ENCODE assay signal across 14 cellular contexts in genomic region chr20:33386673-33387072, GRCh38. TPM values are rescaled to one million over a fixed set of nuclear protein-coding genes. Genes with fewer than 3 reads are reported as not detected.
A peak's percentile ranks its signal among the peaks of the same experiment; 100 is the strongest.
DNase-seq lines count a peak whose midpoint lies in the region; ATAC-seq, FAIRE-seq and TF ChIP-seq lines count a peak whose summit lies in the region.
"Had no signal": no experiment of that assay in that cellular context is flagged by ENCODE, and none has a peak within 500 bp of the region (broad histone marks: within the 10 kb centered on the region; RNA-seq: fewer than 3 reads in every experiment).

No MANE protein-coding gene starts in this region.

- no peak for TF ChIP-seq POLR2A in A549 (IDR thresholded peaks at IDR 0.05; ENCODE audit: low read length)

- POLR2A ChIA-PET in A549 (lab: Yijun Ruan, JAX) = interaction anchor here (0.6 kb wide), 1 partner anchor 10 kb away, joined by 3 read pairs; no protein-coding TSS in a partner anchor
- POLR2A ChIA-PET in CD8-positive, alpha-beta memory T cell (lab: Charles Lee) = no interaction called here

- TF ChIP-seq CTCF in A549 (IDR thresholded peaks at IDR 0.05) (no peak), LNCaP clone FGC (IDR thresholded peaks at IDR 0.05; ENCODE audit: control insufficient read depth, extremely low read depth, insufficient read depth) (no peak), astrocyte (IDR thresholded peaks at IDR 0.05; ENCODE audit: insufficient read depth, low read depth, low read length) (no peak), smooth muscle cell (IDR thresholded peaks at IDR 0.05; ENCODE audit: borderline replicate concordance, insufficient read depth, poor library complexity, severe bottlenecking) (no peak)

- WGBS in A549 (ENCODE audit: missing lambda C conversion rate) = 100% methylated on average over 1 of the region's 1 CpG
- 63% methylated on average over 1 of the region's 1 CpG for WGBS in smooth muscle cell (ENCODE audit: low lambda C conversion rate)

- ATAC-seq in A549 = no peak
- ATAC-seq: CD8-positive, alpha-beta T cell; HCT116 had no signal

- H3K4me1 ChIP-seq in A549 (peaks cover 16% of the 10 kb centered on the region), astrocyte (ENCODE audit: insufficient read depth, low read length) (no peaks in the 10 kb centered on the region), smooth muscle cell (ENCODE audit: low read depth) (peaks cover 4% of the 10 kb centered on the region)
- H3K4me1 ChIP-seq in CD8-positive, alpha-beta memory T cell (ENCODE audit: insufficient read depth, low read length) = no peaks in the 10 kb centered on the region

- H3K9ac ChIP-seq in astrocyte (ENCODE audit: low read length) (no peak overlapping the region), smooth muscle cell (ENCODE audit: low read depth) (peak overlapping the region; percentile 85)

- peaks cover 9% of the 10 kb centered on the region for H3K36me3 Mint-ChIP-seq in astrocyte (ENCODE audit: low read depth, unreplicated experiment)
- H3K36me3 Mint-ChIP-seq in CD8-positive, alpha-beta memory T cell = peaks cover 3 to 68% (median 13%) of the 10 kb centered on the region in 3 donors

- H3K9me3 Mint-ChIP-seq in astrocyte (ENCODE audit: unreplicated experiment) = no peaks in the 10 kb centered on the region
- no peaks in the 10 kb centered on the region for H3K9me3 Mint-ChIP-seq in CD8-positive, alpha-beta memory T cell
- H3K9me3 Mint-ChIP-seq: CD8-positive, alpha-beta T cell had no signal

- TF ChIP-seq RAD21 in A549 (conservative IDR thresholded peaks at IDR 0.05 in 1 of 2, IDR thresholded peaks at IDR 0.05 in 1 of 2) = no peak

- CTCF ChIA-PET in A549 (lab: Yijun Ruan, JAX) = interaction anchor here (0.6 to 1.0 kb wide), 2 partner anchors 31 to 59 kb away, joined by 3 to 4 read pairs; no protein-coding TSS in a partner anchor
- CTCF ChIA-PET in CD8-positive, alpha-beta memory T cell (lab: Charles Lee) = interaction anchor here (1.0 kb wide), 1 partner anchor 14 kb away, joined by 3 read pairs; no protein-coding TSS in a partner anchor

- H3K36me3 ChIP-seq in astrocyte (ENCODE audit: insufficient read depth, low read length) (peaks cover 10% of the 10 kb centered on the region), smooth muscle cell (ENCODE audit: low read depth) (peaks cover 8% of the 10 kb centered on the region)
- H3K36me3 ChIP-seq in CD8-positive, alpha-beta memory T cell (ENCODE audit: insufficient read depth, low read length) = peaks cover 31% of the 10 kb centered on the region

- peak overlapping the region; percentile 43 to 65; a peak in 5 of 6 replicates for H3K27ac ChIP-seq in A549
- no peak overlapping the region for H3K27ac ChIP-seq in astrocyte (ENCODE audit: low read depth, low read length)
- peak overlapping the region; percentile 99 for H3K27ac ChIP-seq in smooth muscle cell (ENCODE audit: low read depth)
- no peak overlapping the region for H3K27ac ChIP-seq in CD8-positive, alpha-beta memory T cell (ENCODE audit: low read depth, low read length)

- H3K4me2 ChIP-seq in A549 (peak overlapping the region; percentile 65; the same call in 2 of the 3 replicates), astrocyte (ENCODE audit: low read length) (no peak overlapping the region), smooth muscle cell (peak overlapping the region; percentile 43)

- peaks cover 9% of the 10 kb centered on the region for H3K4me1 Mint-ChIP-seq in astrocyte (ENCODE audit: low read depth, unreplicated experiment)
- H3K4me1 Mint-ChIP-seq in CD8-positive, alpha-beta memory T cell = no peaks in the 10 kb centered on the region
- H3K4me1 Mint-ChIP-seq: CD14-positive monocyte had no signal

- H3K79me2 ChIP-seq in astrocyte (ENCODE audit: insufficient read depth, low read length) (no peaks in the 10 kb centered on the region), smooth muscle cell (ENCODE audit: low read depth) (peaks cover 5% of the 10 kb centered on the region)

- DNase-seq in A549 (ENCODE audit: low read depth in 1 of 2, low spot score in 1 of 2) = no peak
- DNase-seq in LNCaP clone FGC (ENCODE audit: low read depth) = peak; percentile 86
- DNase-seq in astrocyte (ENCODE audit: low read depth) = no peak
- no peak for DNase-seq in smooth muscle cell (lab: John Stamatoyannopoulos, UW; ENCODE audit: unreplicated experiment)
- DNase-seq in CD8-positive, alpha-beta memory T cell = no peak
- no peak for DNase-seq in SIG-M5 (lab: John Stamatoyannopoulos, UW)
- no peak for DNase-seq in COLO668 (lab: John Stamatoyannopoulos, UW; ENCODE audit: unreplicated experiment)
- DNase-seq: CD8-positive, alpha-beta T cell; DMS 273 treated with DMSO at 0.1 percent for 48 hours; KBM-7 had no signal

- FAIRE-seq in A549 (lab: Jason Lieb, UNC) (no peak), astrocyte (lab: Jason Lieb, UNC) (no peak)
- FAIRE-seq: GM18507, H54 had no signal

- H3F3A ChIP-seq in smooth muscle cell (ENCODE audit: low read depth) = peaks cover 4% of the 10 kb centered on the region

- H3K27me3 ChIP-seq in astrocyte (ENCODE audit: insufficient read depth, low read length) (no peaks in the 10 kb centered on the region), smooth muscle cell (ENCODE audit: low read depth) (no peaks in the 10 kb centered on the region)
- no peaks in the 10 kb centered on the region for H3K27me3 ChIP-seq in CD8-positive, alpha-beta memory T cell (ENCODE audit: insufficient read depth, low read length, poor library complexity, severe bottlenecking)

- no peak overlapping the region for H3K4me3 ChIP-seq in A549
- no peak overlapping the region for H3K4me3 ChIP-seq in LNCaP clone FGC (ENCODE audit: low read depth, low read length)
- no peak overlapping the region for H3K4me3 ChIP-seq in astrocyte (ENCODE audit: insufficient read depth, low read depth, low read length)
- no peak overlapping the region for H3K4me3 ChIP-seq in smooth muscle cell
- H3K4me3 ChIP-seq in CD8-positive, alpha-beta memory T cell (ENCODE audit: low read length) = no peak overlapping the region

- H3K27ac Mint-ChIP-seq in astrocyte (ENCODE audit: unreplicated experiment) = peak overlapping the region; percentile 47
- peak overlapping the region in 1 of 8 donors; percentile 61 for H3K27ac Mint-ChIP-seq in CD8-positive, alpha-beta memory T cell
- H3K27ac Mint-ChIP-seq: CD8-positive, alpha-beta T cell had no signal

- H4K20me1 ChIP-seq in astrocyte (ENCODE audit: insufficient read depth, low read length) (no peaks in the 10 kb centered on the region), smooth muscle cell (ENCODE audit: low read depth) (no peaks in the 10 kb centered on the region)

- no peaks in the 10 kb centered on the region for H3K27me3 Mint-ChIP-seq in astrocyte (ENCODE audit: low read depth, unreplicated experiment)
- H3K27me3 Mint-ChIP-seq in CD8-positive, alpha-beta memory T cell = no peaks in the 10 kb centered on the region

- H3K4me3 Mint-ChIP-seq in astrocyte (ENCODE audit: unreplicated experiment) = no peak overlapping the region
- H3K4me3 Mint-ChIP-seq in CD8-positive, alpha-beta memory T cell = no peak overlapping the region
- H3K4me3 Mint-ChIP-seq: CD14-positive monocyte; CD8-positive, alpha-beta T cell had no signal

- TF ChIP-seq EP300 in A549 (IDR thresholded peaks at IDR 0.05) = no peak

- no peak overlapping the region for H2AFZ ChIP-seq in astrocyte (ENCODE audit: low read depth, low read length)
- no peak overlapping the region for H2AFZ ChIP-seq in smooth muscle cell (ENCODE audit: low read depth)

- H3K9me3 ChIP-seq in A549 = no peaks in the 10 kb centered on the region
- H3K9me3 ChIP-seq in astrocyte (ENCODE audit: insufficient read depth, low read depth, low read length) = no peaks in the 10 kb centered on the region
- H3K9me3 ChIP-seq in smooth muscle cell (replicated peaks; ENCODE audit: low read depth) = no peaks in the 10 kb centered on the region
- H3K9me3 ChIP-seq in CD8-positive, alpha-beta memory T cell (ENCODE audit: low read length) = no peaks in the 10 kb centered on the region

TF ChIP-seq in A549, 52 proteins besides CTCF, POLR2A, EP300 and RAD21 (continues in another document):
- TF ChIP-seq ZFP36 (IDR thresholded peaks at IDR 0.05; ENCODE audit: borderline replicate concordance, partially characterized antibody) = no peak
- TF ChIP-seq EHMT2 (IDR thresholded peaks at IDR 0.05; ENCODE audit: low read depth) = no peak
- no peak for TF ChIP-seq GATA3 (IDR thresholded peaks at IDR 0.05; ENCODE audit: borderline replicate concordance)
- TF ChIP-seq ESRRA (IDR thresholded peaks at IDR 0.05; ENCODE audit: borderline replicate concordance, low read length) = no peak
- no peak for TF ChIP-seq HOXA7 (CRISPR knock-in tag; IDR thresholded peaks at IDR 0.05)
- TF ChIP-seq MAZ (IDR thresholded peaks at IDR 0.05; ENCODE audit: borderline replicate concordance, low read depth, low read length) = no peak
- TF ChIP-seq TP53 (CRISPR knock-in tag; IDR thresholded peaks at IDR 0.05) = no peak
- no peak for TF ChIP-seq HEYL (CRISPR knock-in tag; IDR thresholded peaks at IDR 0.05)
- TF ChIP-seq PHF8 (IDR thresholded peaks at IDR 0.05; ENCODE audit: borderline replicate concordance, low read depth) = no peak
- TF ChIP-seq HDAC2 (IDR thresholded peaks at IDR 0.05) = no peak

RNA-seq across cellular contexts. Expression of gene CDK5RAP1, which starts 14.6 kb away (rescaled TPM):
- polyA plus RNA-seq in A549 (2011; rRNA removed) (39.7 and 42.5 TPM in 2 replicates), A549 (2017; fragmentation: RNase III; extraction: RNeasy Plus Mini Kit Qiagen cat#74134 plus additional on column Dnase treatment) (39.6 to 40.4 TPM (median 40.3 TPM) in 3 replicates), smooth muscle cell (54.7 and 65.9 TPM in 2 replicates)
- polyA plus RNA-seq in A549 (2012; cell fraction: cytosol; rRNA removed) = 33.1 and 33.7 TPM in 2 replicates
- 42.4 and 59.1 TPM in 2 replicates for polyA plus RNA-seq in A549 (2012; cell fraction: nucleus; rRNA removed)
- polyA minus RNA-seq in A549 (2011; rRNA and poly(A)+ RNA removed) = 38.7 and 41.2 TPM in 2 replicates
- total RNA-seq in astrocyte (24.9 and 29.2 TPM in 2 replicates), smooth muscle cell (29.5 and 30.3 TPM in 2 replicates)
- total RNA-seq in CD8-positive, alpha-beta memory T cell = 10 to 100 TPM; 41.6 to 46.4 TPM
- 33.5 TPM for polyA plus RNA-seq in CD8-positive, alpha-beta memory T cell

RNA-seq across cellular contexts. Expression of gene SNTA1, which starts 56.9 kb away (rescaled TPM):
- polyA plus RNA-seq in A549 (2011; rRNA removed) = 5.6 and 6.5 TPM in 2 replicates
- polyA plus RNA-seq in A549 (2012; cell fraction: cytosol; rRNA removed) = 7.5 and 10.5 TPM in 2 replicates
- 6.7 and 7.2 TPM in 2 replicates for polyA plus RNA-seq in A549 (2012; cell fraction: nucleus; rRNA removed)
- polyA plus RNA-seq in A549 (2017; fragmentation: RNase III; extraction: RNeasy Plus Mini Kit Qiagen cat#74134 plus additional on column Dnase treatment) = 5.5 to 6.6 TPM (median 6.4 TPM) in 3 replicates
- polyA minus RNA-seq in A549 (2011; rRNA and poly(A)+ RNA removed) = 6.0 and 8.3 TPM in 2 replicates
- 7.1 and 9.6 TPM in 2 replicates for total RNA-seq in astrocyte
- 39.2 and 49.5 TPM in 2 replicates for total RNA-seq in smooth muscle cell
- polyA plus RNA-seq in smooth muscle cell = 51.8 and 58.2 TPM in 2 replicates
- total RNA-seq in CD8-positive, alpha-beta memory T cell = 1 to 10 TPM; 4.6 to 5.6 TPM
- polyA plus RNA-seq in CD8-positive, alpha-beta memory T cell = 11.8 TPM

Comparison
In these comparisons a context has a peak if more than half of its experiments do, and no peak if none do; other contexts are left out.
1. H3K27ac ChIP-seq: peak in A549 (2 of 2) and smooth muscle cell (single experiment); none in astrocyte (single experiment) and CD8-positive, alpha-beta memory T cell (single experiment).